In the genomic region with DNA sequence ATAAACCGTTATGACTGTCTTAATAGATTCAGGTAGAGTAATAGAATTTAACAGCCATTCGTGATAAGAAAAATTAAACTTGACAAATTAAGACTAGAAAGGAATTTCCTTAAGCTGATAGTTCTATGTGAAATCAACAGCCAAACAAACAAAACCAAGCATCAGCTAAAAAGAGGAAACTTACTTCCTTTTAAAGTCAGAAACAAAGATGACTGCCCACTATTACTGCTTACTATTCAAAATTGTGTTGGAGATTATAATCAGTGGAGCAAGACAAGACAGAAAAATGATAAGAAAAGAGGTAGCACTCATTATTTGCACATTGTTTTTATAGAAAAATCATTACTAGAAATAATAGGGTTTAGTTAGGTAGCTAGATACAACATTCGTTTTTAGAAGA, we compare ENCODE assay signal across 30 cellular contexts.
"Had no signal": no experiment of that assay in that cellular context is flagged by ENCODE, and none has a peak within 500 bp of the region (broad histone marks: within the 10 kb centered on the region; RNA-seq: fewer than 3 reads in every experiment).

No MANE protein-coding gene starts in this region.

- H3K9me3 Mint-ChIP-seq: natural killer cell; nephron; neural progenitor cell; stimulated activated memory B cell treated with anti-CD40 and anti-IgM and Interleukin-4, amounts not matched to agents 10 μg/mL and 1 μg/mL and 100 μg/mL, for 72 hours; stimulated activated naive CD8-positive, alpha-beta T cell treated with anti-CD3 and anti-CD28 coated beads, Interleukin-15, amount 100 ng/mL, for 72 hours; type B pancreatic cell had no signal

- H3K27ac Mint-ChIP-seq: nephron; neural progenitor cell; stimulated activated memory B cell treated with anti-CD40 and anti-IgM and Interleukin-4, amounts not matched to agents 10 μg/mL and 1 μg/mL and 100 μg/mL, for 72 hours; type B pancreatic cell had no signal

- FAIRE-seq: small intestine, urothelium cell line had no signal

- H3K4me3 Mint-ChIP-seq: natural killer cell; nephron; neural progenitor cell; stimulated activated memory B cell treated with anti-CD40 and anti-IgM and Interleukin-4, amounts not matched to agents 10 μg/mL and 1 μg/mL and 100 μg/mL, for 72 hours; stimulated activated naive CD8-positive, alpha-beta T cell treated with anti-CD3 and anti-CD28 coated beads, Interleukin-15, amount 100 ng/mL, for 72 hours; type B pancreatic cell had no signal

- H3K9ac ChIP-seq: neural progenitor cell, parathyroid adenoma had no signal

- H3K36me3 ChIP-seq: neural progenitor cell, ovary, transverse colon had no signal

- H3K79me2 ChIP-seq: parathyroid adenoma had no signal

- H3K9me3 ChIP-seq: ovary, psoas muscle, right lobe of liver, sigmoid colon, suprapubic skin, testis, tibial artery, transverse colon, upper lobe of right lung, vagina had no signal

- H3K27me3 ChIP-seq: neural progenitor cell, ovary, right lobe of liver, sigmoid colon, suprapubic skin, testis, tibial artery, transverse colon, upper lobe of right lung, vagina had no signal

- H3K4me1 Mint-ChIP-seq: natural killer cell; nephron; neural progenitor cell; stimulated activated memory B cell treated with anti-CD40 and anti-IgM and Interleukin-4, amounts not matched to agents 10 μg/mL and 1 μg/mL and 100 μg/mL, for 72 hours; stimulated activated naive CD8-positive, alpha-beta T cell treated with anti-CD3 and anti-CD28 coated beads, Interleukin-15, amount 100 ng/mL, for 72 hours had no signal

- H3K27ac ChIP-seq: neural progenitor cell, ovary, parathyroid adenoma, psoas muscle, right lobe of liver, sigmoid colon, suprapubic skin, testis, tibial artery, transverse colon, upper lobe of right lung, vagina had no signal

- H2AFZ ChIP-seq: neural progenitor cell, parathyroid adenoma had no signal

- H3K4me2 ChIP-seq: neural progenitor cell had no signal

- ATAC-seq: natural killer cell; psoas muscle; right cardiac atrium; right lobe of liver; stimulated activated memory B cell treated with anti-CD40 and anti-IgM and Interleukin-4, amounts not matched to agents 10 μg/mL and 1 μg/mL and 100 μg/mL, for 72 hours; stimulated activated naive CD8-positive, alpha-beta T cell treated with anti-CD3 and anti-CD28 coated beads, Interleukin-15, amount 100 ng/mL, for 72 hours; stimulated activated naive CD8-positive, alpha-beta T cell treated with anti-CD3 and anti-CD28 coated beads, Interleukin-15, Interleukin-2, amounts not matched to agents 100 U/mL and 50 U/mL, for 24 hours; upper lobe of right lung had no signal

- DNase-seq: natural killer cell; occipital lobe; ovary; posterior cingulate gyrus; psoas muscle; right cardiac atrium; right lobe of liver; sigmoid colon; small intestine; stimulated activated CD4-positive, alpha-beta T cell treated with anti-CD3 and anti-CD28 coated beads, Interleukin-15, amount 100 ng/mL, for 24 hours; stimulated activated CD4-positive, alpha-beta T cell treated with anti-CD3 and anti-CD28 coated beads, Interleukin-2, amount 100 ng/mL, for 24 hours; stimulated activated CD4-positive, alpha-beta T cell treated with anti-CD3 and anti-CD28 coated beads, Interleukin-2, amount 100 ng/mL, for 48 hours; stimulated activated CD4-positive, alpha-beta T cell treated with anti-CD3 and anti-CD28 coated beads, Interleukin-4, amount 100 ng/mL, for 24 hours; stimulated activated naive CD4-positive, alpha-beta T cell; stimulated activated naive CD8-positive, alpha-beta T cell treated with anti-CD3 and anti-CD28 coated beads, Interleukin-15, amount 100 ng/mL, for 72 hours; stimulated activated naive CD8-positive, alpha-beta T cell treated with anti-CD3 and anti-CD28 coated beads, Interleukin-15, Interleukin-2, amounts not matched to agents 100 U/mL and 50 U/mL, for 24 hours; substantia nigra; testis; tibial artery; transverse colon; upper lobe of right lung had no signal

- H3K4me3 ChIP-seq: neural progenitor cell, ovary, psoas muscle, right lobe of liver, sigmoid colon, suprapubic skin, testis, tibial artery, transverse colon, upper lobe of right lung, vagina had no signal

- H3K4me1 ChIP-seq: neural progenitor cell, parathyroid adenoma, psoas muscle, sigmoid colon, suprapubic skin, testis, tibial artery, transverse colon, upper lobe of right lung, vagina had no signal

- H3K27me3 Mint-ChIP-seq: progenitor cell of endocrine pancreas; stimulated activated memory B cell treated with anti-CD40 and anti-IgM and Interleukin-4, amounts not matched to agents 10 μg/mL and 1 μg/mL and 100 μg/mL, for 72 hours; stimulated activated naive CD8-positive, alpha-beta T cell treated with anti-CD3 and anti-CD28 coated beads, Interleukin-15, amount 100 ng/mL, for 72 hours; type B pancreatic cell had no signal
